In genomic region chr14:102314242-102315011, GRCh38 we compare ENCODE assay signal across 8 cellular contexts. TPM values are rescaled to one million over a fixed set of nuclear protein-coding genes. Genes with fewer than 3 reads are reported as not detected.
DNase-seq lines count a peak whose midpoint lies in the region; ATAC-seq lines count a peak whose summit lies in the region.

No MANE protein-coding gene starts in this region.

- H3K27ac Mint-ChIP-seq in activated CD4-positive, alpha-beta memory T cell treated with anti-CD3 and anti-CD28 coated beads for 36 hours = peak overlapping the region; percentile 32
- peak overlapping the region; percentile 12 for H3K27ac Mint-ChIP-seq in memory B cell

- no peaks in the 10 kb centered on the region for H3K27me3 Mint-ChIP-seq in activated CD4-positive, alpha-beta memory T cell treated with anti-CD3 and anti-CD28 coated beads for 36 hours
- no peaks in the 10 kb centered on the region for H3K27me3 Mint-ChIP-seq in memory B cell

- peaks cover 4% of the 10 kb centered on the region for H3K36me3 Mint-ChIP-seq in activated CD4-positive, alpha-beta memory T cell treated with anti-CD3 and anti-CD28 coated beads for 36 hours
- H3K36me3 Mint-ChIP-seq in memory B cell = no peaks in the 10 kb centered on the region

- POLR2A ChIA-PET in activated CD4-positive, alpha-beta memory T cell treated with anti-CD3 and anti-CD28 coated beads for 36 hours (lab: Charles Lee) = interaction anchor here (1.1 kb wide), 1 partner anchor 9 kb away, joined by 7 read pairs; the partner anchor contains the start of gene MOK

- DNase-seq in AG20443 (ENCODE audit: low spot score) = peak; percentile 90
- peak; percentile 39 for DNase-seq in NCI-H524 treated with DMSO at 0.1 percent for 48 hours (lab: John Stamatoyannopoulos, UW)
- DNase-seq in activated CD4-positive, alpha-beta memory T cell treated with anti-CD3 and anti-CD28 coated beads for 36 hours = peak; percentile 88
- DNase-seq in effector CD8-positive, alpha-beta T cell (lab: John Stamatoyannopoulos, UW) = peak; percentile 60
- peak; percentile 81 to 87 for DNase-seq in memory B cell (ENCODE audit: low spot score in 2 of 2)
- peak; percentile 65 to 71 (median 70) for DNase-seq in stimulated activated CD4-positive, alpha-beta T cell treated with anti-CD3 and anti-CD28 coated beads, TNF-alpha, amount 100 ng/mL, for 4 hours (ENCODE audit: low read depth in 3 of 3)

- CTCF ChIA-PET in activated CD4-positive, alpha-beta memory T cell treated with anti-CD3 and anti-CD28 coated beads for 36 hours (lab: Charles Lee) = interaction anchor here (0.5 to 5.4 kb wide), 34 partner anchors 10 to 607 kb away, joined by 3 to 58 read pairs (median 4); partner anchors contain the start of genes MOK and WDR20

- intact Hi-C loops in activated CD4-positive, alpha-beta memory T cell treated with anti-CD3 and anti-CD28 coated beads for 36 hours (cut with micrococcal nuclease) = loop anchor here (1.0 to 5.0 kb wide), 8 partner anchors 79 to 607 kb away; partner anchors contain the start of genes HSP90AA1, PPP2R5C and RCOR1

- H3K4me3 Mint-ChIP-seq in activated CD4-positive, alpha-beta memory T cell treated with anti-CD3 and anti-CD28 coated beads for 36 hours = peak overlapping the region; percentile 81
- H3K4me3 Mint-ChIP-seq in memory B cell = peak overlapping the region; percentile 93

- ATAC-seq in GM18909 (IDR thresholded peaks at IDR 0.05; ENCODE audit: poor library complexity, unreplicated experiment) (peak; percentile 61), HG03280 (IDR thresholded peaks at IDR 0.05; ENCODE audit: unreplicated experiment) (peak; percentile 59), memory B cell (ENCODE audit: low read depth) (peak; percentile 65)

- peaks cover 40% of the 10 kb centered on the region for H3K4me1 Mint-ChIP-seq in activated CD4-positive, alpha-beta memory T cell treated with anti-CD3 and anti-CD28 coated beads for 36 hours (ENCODE audit: low read depth)
- H3K4me1 Mint-ChIP-seq in memory B cell = peaks cover 23% of the 10 kb centered on the region

- H3K9me3 Mint-ChIP-seq in activated CD4-positive, alpha-beta memory T cell treated with anti-CD3 and anti-CD28 coated beads for 36 hours = no peaks in the 10 kb centered on the region
- no peaks in the 10 kb centered on the region for H3K9me3 Mint-ChIP-seq in memory B cell

RNA-seq across cellular contexts. Expression of gene ZNF839, which starts 5.1 kb away (rescaled TPM):
- total RNA-seq in activated CD4-positive, alpha-beta memory T cell treated with anti-CD3 and anti-CD28 coated beads for 36 hours = 10 to 100 TPM; 15.2 to 16.3 TPM

RNA-seq across cellular contexts. Expression of gene MOK, which starts 9.5 kb away (rescaled TPM):
- total RNA-seq in activated CD4-positive, alpha-beta memory T cell treated with anti-CD3 and anti-CD28 coated beads for 36 hours = 1 to 10 TPM; 2.7 TPM

RNA-seq across cellular contexts. Expression of gene CINP, which starts 48.3 kb away (rescaled TPM):
- 10 to 100 TPM; 50.5 to 51.2 TPM for total RNA-seq in activated CD4-positive, alpha-beta memory T cell treated with anti-CD3 and anti-CD28 coated beads for 36 hours

RNA-seq across cellular contexts. Expression of gene TECPR2, which starts 48.3 kb away (rescaled TPM):
- 1 to 10 TPM; 6.2 to 7.0 TPM for total RNA-seq in activated CD4-positive, alpha-beta memory T cell treated with anti-CD3 and anti-CD28 coated beads for 36 hours

Comparison
In these comparisons a context has a peak if more than half of its experiments do, and no peak if none do; other contexts are left out.
1. Peak in every context shown above with its lines: DNase-seq and ATAC-seq.
2. DNase-seq: peak in every context shown above with its lines; median percentile 90 in AG20443; 88 in activated CD4-positive, alpha-beta memory T cell treated with anti-CD3 and anti-CD28 coated beads for 36 hours; 84 in memory B cell; 70 in stimulated activated CD4-positive, alpha-beta T cell treated with anti-CD3 and anti-CD28 coated beads, TNF-alpha, amount 100 ng/mL, for 4 hours; 60 in effector CD8-positive, alpha-beta T cell; 39 in NCI-H524 treated with DMSO at 0.1 percent for 48 hours.